8 cellular contexts compared by ENCODE assay signal in genomic region chr19:1455336-1456120, GRCh38. TPM values are rescaled to one million over a fixed set of nuclear protein-coding genes. Genes with fewer than 3 reads are reported as not detected.
DNase-seq lines count a peak whose midpoint lies in the region; ATAC-seq, FAIRE-seq and TF ChIP-seq lines count a peak whose summit lies in the region.

No MANE protein-coding gene starts in this region.

- H3K4me3 Mint-ChIP-seq in naive B cell = peak overlapping the region; percentile 29 to 85 (median 68)

- no peak for TF ChIP-seq CTCF in colonic mucosa (IDR thresholded peaks at IDR 0.05)

- no peaks in the 10 kb centered on the region for H3K36me3 ChIP-seq in colonic mucosa

- DNase-seq in KBM-7 (peak; percentile 95), T-helper 2 cell (peak in 4 of 5 experiments; percentile 29 to 63 (median 52)), colonic mucosa (peak; percentile 91), naive B cell (no peak), T-helper 9 cell (no peak)

- peaks cover 27% of the 10 kb centered on the region in 3 donors for H3K4me1 Mint-ChIP-seq in naive B cell

- H3K27ac Mint-ChIP-seq in naive B cell = peak overlapping the region in 2 of 6 donors; percentile 64 to 76

- FAIRE-seq in G401.6 (lab: Jason Lieb, UNC) = peak; percentile 87

- H3K27me3 ChIP-seq in colonic mucosa = peaks cover 69% of the 10 kb centered on the region

- no peak overlapping the region for H3K4me3 ChIP-seq in colonic mucosa

- H3K36me3 Mint-ChIP-seq in naive B cell = peaks cover 0 to 14% of the 10 kb centered on the region in 2 donors

- H3K9ac ChIP-seq in colonic mucosa (ENCODE audit: low read depth in 2 of 2, low read length in 2 of 2) = no peak overlapping the region

- peaks cover 0 to 3% (median 2%) of the 10 kb centered on the region in 7 donors for H3K9me3 Mint-ChIP-seq in naive B cell

- no peak overlapping the region for H3K27ac ChIP-seq in colonic mucosa

- no peaks in the 10 kb centered on the region for H3K9me3 ChIP-seq in colonic mucosa

- in situ Hi-C loops in KBM-7 (cut with MboI; ENCODE audit: low pct_unique_long_range_greater_than_20kb, low sequenced_read_pairs) = no loop called here

- intact Hi-C loops in colonic mucosa (cut with DNase I) = no loop called here

- peaks cover 19 to 68% (median 54%) of the 10 kb centered on the region in 3 donors for H3K27me3 Mint-ChIP-seq in naive B cell

- peaks cover 3% of the 10 kb centered on the region for H3K4me1 ChIP-seq in colonic mucosa

- ATAC-seq in naive B cell (ENCODE audit: low read depth in 2 of 2) (peak; percentile 52 to 57), GM21576 (IDR thresholded peaks at IDR 0.05; ENCODE audit: unreplicated experiment) (no peak), HG02840 (IDR thresholded peaks at IDR 0.05; ENCODE audit: low FRiP score, unreplicated experiment) (no peak)

RNA-seq across cellular contexts. Expression of gene APC2, which starts 5.6 kb away (rescaled TPM):
- under 1 TPM; 0.05 to 0.42 TPM for total RNA-seq in colonic mucosa
- polyA plus RNA-seq in naive B cell (ENCODE audit: low read depth in 6 of 6) = under 1 TPM in 1 of 6 donors, not detected in 5; 0.03 TPM

RNA-seq across cellular contexts. Expression of gene RPS15, which starts 17.3 kb away (rescaled TPM):
- 1,000 to 10,000 TPM; 1,055 to 1,445 TPM for total RNA-seq in colonic mucosa
- polyA plus RNA-seq in naive B cell (ENCODE audit: low read depth in 6 of 6) = 1,000 to 10,000 TPM; 2,496 to 3,315 (median 3,022) TPM

RNA-seq across cellular contexts. Expression of gene C19orf25, which starts 23.5 kb away (rescaled TPM):
- total RNA-seq in colonic mucosa = 10 to 100 TPM; 27.3 to 46.9 TPM
- 10 to 100 TPM; 39.0 to 78.2 (median 46.9) TPM for polyA plus RNA-seq in naive B cell (ENCODE audit: low read depth in 6 of 6)

RNA-seq across cellular contexts. Expression of gene PCSK4, which starts 34.6 kb away (rescaled TPM):
- total RNA-seq in colonic mucosa = 1 to 10 TPM; 4.1 to 5.8 TPM
- polyA plus RNA-seq in naive B cell (ENCODE audit: low read depth in 6 of 6) = under 1 TPM in 1 of 6 donors, not detected in 5; 0.09 TPM

RNA-seq across cellular contexts. Expression of gene REEP6, which starts 35.5 kb away (rescaled TPM):
- total RNA-seq in colonic mucosa = 1 to 10 TPM; 5.0 to 6.4 TPM
- 1 to 10 TPM in 2 of 6 donors, under 1 TPM in 4; 0.72 to 1.4 (median 0.90) TPM for polyA plus RNA-seq in naive B cell (ENCODE audit: low read depth in 6 of 6)

Comparison
In these comparisons a context has a peak if more than half of its experiments do, and no peak if none do; other contexts are left out.
1. DNase-seq: peak in KBM-7 (single experiment), T-helper 2 cell (4 of 5) and colonic mucosa (single experiment); none in naive B cell (single experiment) and T-helper 9 cell (single experiment).
2. ATAC-seq: peak in naive B cell (2 of 2); none in GM21576 (single experiment) and HG02840 (single experiment).